7 cellular contexts compared by ENCODE assay signal in genomic region chr7:50431906-50432305, GRCh38.
"Had no signal": no experiment of that assay in that cellular context is flagged by ENCODE, and none has a peak within 500 bp of the region (broad histone marks: within the 10 kb centered on the region; RNA-seq: fewer than 3 reads in every experiment).

No MANE protein-coding gene starts in this region.

- H3K27ac ChIP-seq: HL-60 had no signal

- H3K4me3 Mint-ChIP-seq: IgD-negative memory B cell had no signal

- H3K4me1 Mint-ChIP-seq: IgD-negative memory B cell had no signal

- FAIRE-seq: HepG2, HTR-8/SVneo, K562 had no signal

- H3K4me3 ChIP-seq: K562 had no signal

- H3K9me3 Mint-ChIP-seq: IgD-negative memory B cell had no signal

- H3K27me3 Mint-ChIP-seq: IgD-negative memory B cell had no signal

- H3K27ac Mint-ChIP-seq: IgD-negative memory B cell had no signal

- DNase-seq: IMR-90, KBM-7 had no signal

- ATAC-seq: HepG2, K562 had no signal
